9 cellular contexts compared by ENCODE assay signal in the genomic region with DNA sequence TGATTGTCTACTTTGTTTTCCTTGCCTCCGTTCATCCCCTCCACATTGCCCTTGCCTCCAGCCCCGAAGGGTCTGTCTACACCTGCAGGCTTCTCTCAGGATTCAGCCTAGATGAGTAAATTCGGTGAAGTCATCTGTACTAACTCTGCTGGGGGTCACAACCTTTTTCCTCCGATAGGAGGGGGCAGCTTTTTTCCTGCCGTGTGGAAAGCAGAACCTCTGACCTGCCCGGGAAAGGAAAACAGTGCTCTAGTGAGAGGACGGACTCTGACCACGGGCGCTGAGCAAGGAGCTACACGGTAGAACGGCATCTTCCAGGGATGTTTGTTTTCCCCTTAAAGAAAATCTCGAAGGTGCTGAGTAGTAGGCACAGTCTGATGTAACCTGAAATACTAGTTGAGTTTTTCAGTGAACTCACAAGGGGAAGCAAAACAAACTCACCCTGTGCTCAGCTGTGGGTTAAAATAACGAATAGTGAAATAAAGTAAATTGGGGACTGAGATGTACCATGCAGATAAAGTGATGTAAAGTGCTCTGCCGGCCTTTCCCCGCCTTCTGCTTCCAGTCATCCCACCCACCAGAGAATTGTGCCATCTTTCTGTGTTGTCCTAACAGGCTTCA.
DNase-seq lines count a peak whose midpoint lies in the region; ATAC-seq and TF ChIP-seq lines count a peak whose summit lies in the region.
"Had no signal": no experiment of that assay in that cellular context is flagged by ENCODE, and none has a peak within 500 bp of the region (broad histone marks: within the 10 kb centered on the region; RNA-seq: fewer than 3 reads in every experiment).

No MANE protein-coding gene starts in this region.

- peaks cover 48% of the 10 kb centered on the region for H3K4me1 Mint-ChIP-seq in nephron progenitor cell

- no peaks in the 10 kb centered on the region for H3K27me3 ChIP-seq in dorsolateral prefrontal cortex

- H3K4me3 Mint-ChIP-seq in nephron progenitor cell = peak overlapping the region; percentile 65

- peak overlapping the region; percentile 14 for H3K27ac Mint-ChIP-seq in nephron progenitor cell
- H3K27ac Mint-ChIP-seq: activated T-cell treated with anti-CD3 and anti-CD28 coated beads, Interleukin-2, amount 50 U/mL, for 72 hours had no signal

- H3K36me3 Mint-ChIP-seq in nephron progenitor cell (ENCODE audit: low read depth) = peaks cover 13% of the 10 kb centered on the region

- peak; percentile 58 for DNase-seq in NCI-H2029 treated with DMSO at 0.1 percent for 48 hours (lab: John Stamatoyannopoulos, UW)
- DNase-seq in dorsolateral prefrontal cortex = peak in 1 of 10 donors; percentile 45
- DNase-seq in nephron progenitor cell = peak; percentile 40
- no peak for DNase-seq in middle frontal gyrus (ENCODE audit: extremely low spot score, low spot score)
- DNase-seq: activated T-cell treated with anti-CD3 and anti-CD28 coated beads, Interleukin-2, amount 50 U/mL, for 72 hours had no signal

- ATAC-seq in HG03460 (IDR thresholded peaks at IDR 0.05; ENCODE audit: unreplicated experiment) (no peak), GM21381 (IDR thresholded peaks at IDR 0.05; ENCODE audit: unreplicated experiment) (no peak), GM19467 (IDR thresholded peaks at IDR 0.05; ENCODE audit: unreplicated experiment) (no peak)

- intact Hi-C loops in dorsolateral prefrontal cortex (cut with DNase I) = loop anchor here (5.0 to 10.0 kb wide), 4 partner anchors 56 to 96 kb away; no protein-coding TSS in a partner anchor

- H3K4me3 ChIP-seq in dorsolateral prefrontal cortex = peak overlapping the region; percentile 36 to 90 (median 79)

- peaks cover 4% of the 10 kb centered on the region for H3K27me3 Mint-ChIP-seq in nephron progenitor cell (ENCODE audit: low read depth, poor library complexity)

- no peak for TF ChIP-seq CTCF in 22Rv1 (IDR thresholded peaks at IDR 0.05)
- no peak for TF ChIP-seq CTCF in dorsolateral prefrontal cortex (IDR thresholded peaks at IDR 0.05 in 54 of 56, conservative IDR thresholded peaks at IDR 0.05 in 2 of 56; ENCODE audit: low read depth in 1 of 56, partially characterized antibody in 56 of 56)
- no peak for TF ChIP-seq CTCF in nephron progenitor cell (IDR thresholded peaks at IDR 0.05)

- H3K27ac ChIP-seq in 22Rv1 (peak overlapping the region; percentile 30; the same call in 1 of the 2 replicates), dorsolateral prefrontal cortex (peak overlapping the region; percentile 75 to 98 (median 94))

- no peaks in the 10 kb centered on the region for H3K9me3 Mint-ChIP-seq in nephron progenitor cell
- H3K9me3 Mint-ChIP-seq: activated T-cell treated with anti-CD3 and anti-CD28 coated beads, Interleukin-2, amount 50 U/mL, for 72 hours had no signal
